ENCODE assay signal across 27 cellular contexts in the genomic region with DNA sequence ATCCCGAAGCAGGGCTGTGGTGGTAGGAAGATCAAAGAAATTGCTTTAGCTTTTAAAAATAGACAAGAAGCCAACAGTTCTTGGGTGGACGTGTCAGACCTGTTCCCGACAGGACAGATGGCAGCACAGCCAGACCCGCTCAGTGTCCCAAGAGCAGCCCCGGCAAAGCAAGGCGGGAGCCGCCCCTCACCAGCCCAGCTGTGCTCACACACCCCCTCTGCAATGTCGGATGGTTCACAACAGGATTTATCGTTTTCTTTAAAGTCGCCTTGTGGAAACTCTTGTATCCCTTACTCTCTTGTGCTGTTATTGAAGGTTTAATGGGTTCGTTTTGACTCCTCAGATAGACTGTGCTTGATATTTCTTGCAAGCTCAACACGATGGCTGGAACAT.
DNase-seq lines count a peak whose midpoint lies in the region; ATAC-seq and TF ChIP-seq lines count a peak whose summit lies in the region.
"Had no signal": no experiment of that assay in that cellular context is flagged by ENCODE, and none has a peak within 500 bp of the region (broad histone marks: within the 10 kb centered on the region; RNA-seq: fewer than 3 reads in every experiment).

No MANE protein-coding gene starts in this region.

- H3K27ac ChIP-seq in SJCRH30 (peak overlapping the region; percentile 31), fibroblast of lung (ENCODE audit: insufficient read depth, low read length) (no peak overlapping the region), neural progenitor cell (no peak overlapping the region), suprapubic skin (peak overlapping the region; percentile 30), PC-9 (no peak overlapping the region)
- H3K27ac ChIP-seq: BLaER1, tibial nerve had no signal

- TF ChIP-seq CTCF in fibroblast of lung (conservative IDR thresholded peaks at IDR 0.05 in 1 of 2, IDR thresholded peaks at IDR 0.05 in 1 of 2; ENCODE audit: low read depth in 1 of 2, low read length in 2 of 2) (no peak), neural progenitor cell (IDR thresholded peaks at IDR 0.05) (no peak), suprapubic skin (IDR thresholded peaks at IDR 0.05) (no peak), PC-9 (conservative IDR thresholded peaks at IDR 0.05) (no peak), GM13976 (IDR thresholded peaks at IDR 0.05; ENCODE audit: borderline replicate concordance, control extremely low read depth, extremely low read depth, insufficient read depth, missing control alignments) (no peak)

- no peaks in the 10 kb centered on the region for H3K9me3 Mint-ChIP-seq in neural progenitor cell
- H3K9me3 Mint-ChIP-seq: effector memory CD8-positive, alpha-beta T cell; natural killer cell treated with Interleukin-12 subunit alpha and Interleukin-12 subunit beta and Interleukin-15 and Interleukin-18, amount 100 ng/mL, for 72 hours had no signal

- H2AFZ ChIP-seq in fibroblast of lung (ENCODE audit: low read length) (peak overlapping the region; percentile 58), neural progenitor cell (replicated peaks) (peak overlapping the region; percentile 90), PC-9 (no peak overlapping the region)

- CTCF ChIA-PET in PC-9 (lab: Charles Lee), result no interaction called here

- peak overlapping the region; percentile 37 for H3K4me3 ChIP-seq in SJCRH30
- no peak overlapping the region for H3K4me3 ChIP-seq in fibroblast of lung (replicated peaks in 1 of 4; ENCODE audit: control extremely low read depth in 1 of 4, insufficient read depth in 1 of 4, low read depth in 3 of 4, low read length in 4 of 4)
- no peak overlapping the region for H3K4me3 ChIP-seq in neural progenitor cell
- no peak overlapping the region for H3K4me3 ChIP-seq in suprapubic skin
- H3K4me3 ChIP-seq in PC-9, result no peak overlapping the region
- H3K4me3 ChIP-seq: BLaER1, tibial nerve had no signal

- H3K4me2 ChIP-seq in fibroblast of lung (ENCODE audit: extremely low read depth, insufficient read depth, low read length), result peak overlapping the region; percentile 66
- H3K4me2 ChIP-seq in neural progenitor cell, result no peak overlapping the region
- H3K4me2 ChIP-seq in PC-9, result no peak overlapping the region
- H3K4me2 ChIP-seq: BLaER1 had no signal

- no peaks in the 10 kb centered on the region for H3K36me3 Mint-ChIP-seq in neural progenitor cell
- H3K36me3 Mint-ChIP-seq: natural killer cell treated with Interleukin-12 subunit alpha and Interleukin-12 subunit beta and Interleukin-15 and Interleukin-18, amount 100 ng/mL, for 72 hours had no signal

- POLR2A ChIA-PET in PC-9 (lab: Charles Lee; ENCODE audit: unreplicated experiment), result no interaction called here

- ATAC-seq in GM18907 (IDR thresholded peaks at IDR 0.05; ENCODE audit: unreplicated experiment), result no peak
- ATAC-seq: effector memory CD8-positive, alpha-beta T cell; left colon; stimulated activated naive CD8-positive, alpha-beta T cell treated with anti-CD3 and anti-CD28 coated beads, Interleukin-15, Interleukin-2, amounts not matched to agents 100 U/mL and 50 U/mL, for 24 hours had no signal

- WGBS in suprapubic skin, result 55% methylated on average over 12 of the region's 12 CpGs

- no peaks in the 10 kb centered on the region for H3K9me2 ChIP-seq in PC-9 (ENCODE audit: insufficient read depth)

- no peaks in the 10 kb centered on the region for H3F3A ChIP-seq in neural progenitor cell (ENCODE audit: low read depth)
- no peaks in the 10 kb centered on the region for H3F3A ChIP-seq in PC-9 (ENCODE audit: insufficient read depth, low read depth)

- no peaks in the 10 kb centered on the region for H3K27me3 ChIP-seq in SJCRH30
- no peaks in the 10 kb centered on the region for H3K27me3 ChIP-seq in fibroblast of lung (ENCODE audit: control insufficient read depth, insufficient read depth, low read length)
- H3K27me3 ChIP-seq in neural progenitor cell, result no peaks in the 10 kb centered on the region
- no peaks in the 10 kb centered on the region for H3K27me3 ChIP-seq in suprapubic skin
- peaks cover 65% of the 10 kb centered on the region for H3K27me3 ChIP-seq in PC-9 (ENCODE audit: insufficient read depth, low read depth)
- H3K27me3 ChIP-seq: BLaER1, tibial nerve had no signal

- DNase-seq in SJCRH30 (peak; percentile 41 to 43), fibroblast of lung (ENCODE audit: low read depth in 2 of 2) (no peak), neural progenitor cell (ENCODE audit: low spot score) (no peak), suprapubic skin (ENCODE audit: low spot score in 2 of 2) (no peak), PC-9 (no peak), DMS153 (lab: John Stamatoyannopoulos, UW) (no peak), GM13976 (ENCODE audit: low spot score) (no peak)
- DNase-seq: activated CD4-positive, alpha-beta T cell treated with anti-CD3 and anti-CD28 coated beads, Interleukin-2, amount 50 U/mL, for 4 hours; activated CD4-positive, CD25-positive, alpha-beta regulatory T cell; activated naive CD4-positive, alpha-beta T cell treated with anti-CD3 and anti-CD28 coated beads, Interleukin-2, amount 50 U/mL, for 16 hours; COR-L47; DMS79; effector memory CD8-positive, alpha-beta T cell; erythroblast; GDM1; hippocampal formation; KG1; left colon; mesendoderm; MM.1S; NCI-H2029; NCI-H524 treated with DMSO at 0.1 percent for 48 hours; stimulated activated naive CD8-positive, alpha-beta T cell treated with anti-CD3 and anti-CD28 coated beads, Interleukin-15, Interleukin-2, amounts not matched to agents 100 U/mL and 50 U/mL, for 24 hours had no signal

- H3K27ac Mint-ChIP-seq in neural progenitor cell, result no peak overlapping the region
- H3K27ac Mint-ChIP-seq: effector memory CD8-positive, alpha-beta T cell; natural killer cell treated with Interleukin-12 subunit alpha and Interleukin-12 subunit beta and Interleukin-15 and Interleukin-18, amount 100 ng/mL, for 72 hours had no signal

- TF ChIP-seq POLR2A in suprapubic skin (IDR thresholded peaks at IDR 0.05), result no peak

- no peak overlapping the region for H3K4me3 Mint-ChIP-seq in neural progenitor cell
- H3K4me3 Mint-ChIP-seq: effector memory CD8-positive, alpha-beta T cell; natural killer cell treated with Interleukin-12 subunit alpha and Interleukin-12 subunit beta and Interleukin-15 and Interleukin-18, amount 100 ng/mL, for 72 hours had no signal

- H3K9ac ChIP-seq in fibroblast of lung (ENCODE audit: insufficient read depth, low read length) (no peak overlapping the region), neural progenitor cell (no peak overlapping the region)
- H3K9ac ChIP-seq: BLaER1 had no signal

- H3K27me3 Mint-ChIP-seq in neural progenitor cell (ENCODE audit: insufficient read depth, low read depth), result no peaks in the 10 kb centered on the region

- no peaks in the 10 kb centered on the region for H4K20me1 ChIP-seq in fibroblast of lung (ENCODE audit: control insufficient read depth, extremely low read depth, insufficient read depth, low read length)
- H4K20me1 ChIP-seq in neural progenitor cell (ENCODE audit: low read depth), result no peaks in the 10 kb centered on the region
- H4K20me1 ChIP-seq in PC-9 (ENCODE audit: insufficient read depth), result no peaks in the 10 kb centered on the region
- H4K20me1 ChIP-seq: BLaER1 had no signal

- H3K36me3 ChIP-seq in SJCRH30 (no peaks in the 10 kb centered on the region), fibroblast of lung (ENCODE audit: control insufficient read depth, insufficient read depth, low read length) (no peaks in the 10 kb centered on the region), neural progenitor cell (no peaks in the 10 kb centered on the region), suprapubic skin (no peaks in the 10 kb centered on the region), PC-9 (ENCODE audit: low read depth) (no peaks in the 10 kb centered on the region)
- H3K36me3 ChIP-seq: BLaER1, tibial nerve had no signal

- in situ Hi-C loops in GM13976 (cut with MboI; ENCODE audit: low sequenced_read_pairs, unreplicated experiment), result no loop called here

- no peaks in the 10 kb centered on the region for H3K4me1 Mint-ChIP-seq in neural progenitor cell

- intact Hi-C loops in PC-9 (cut with micrococcal nuclease; ENCODE audit: unreplicated experiment), result no loop called here

- H3K79me2 ChIP-seq in fibroblast of lung (ENCODE audit: control insufficient read depth, insufficient read depth, low read length) (no peaks in the 10 kb centered on the region), neural progenitor cell (ENCODE audit: low read depth) (no peaks in the 10 kb centered on the region), PC-9 (ENCODE audit: low read depth) (no peaks in the 10 kb centered on the region)

- H3K9me3 ChIP-seq in SJCRH30 (replicated peaks), result no peaks in the 10 kb centered on the region
- H3K9me3 ChIP-seq in fibroblast of lung (ENCODE audit: control insufficient read depth, insufficient read depth, low read depth, low read length), result no peaks in the 10 kb centered on the region
- no peaks in the 10 kb centered on the region for H3K9me3 ChIP-seq in neural progenitor cell (ENCODE audit: low read depth)
- no peaks in the 10 kb centered on the region for H3K9me3 ChIP-seq in suprapubic skin
- H3K9me3 ChIP-seq in PC-9 (ENCODE audit: insufficient read depth, low read depth), result no peaks in the 10 kb centered on the region
- H3K9me3 ChIP-seq: BLaER1, tibial nerve had no signal

- no peak for TF ChIP-seq EP300 in suprapubic skin (IDR thresholded peaks at IDR 0.05)

- BruUV-seq in PC-9 (replicated peaks; lab: Mats Ljungman, UMichigan), result no TSS peak

- H3K4me1 ChIP-seq in SJCRH30 (peaks cover 26% of the 10 kb centered on the region), fibroblast of lung (ENCODE audit: control insufficient read depth, extremely low read depth, insufficient read depth, low read length) (no peaks in the 10 kb centered on the region), neural progenitor cell (no peaks in the 10 kb centered on the region), suprapubic skin (peaks cover 13% of the 10 kb centered on the region), PC-9 (replicated peaks; ENCODE audit: insufficient read depth) (no peaks in the 10 kb centered on the region)
- H3K4me1 ChIP-seq: BLaER1 had no signal

Comparison
In these comparisons a context has a peak if more than half of its experiments do, and no peak if none do; other contexts are left out.
1. DNase-seq: peak in SJCRH30 (2 of 2); none in fibroblast of lung (0 of 2), neural progenitor cell (single experiment), suprapubic skin (0 of 2), PC-9 (0 of 2), DMS153 (single experiment) and GM13976 (single experiment).
2. H3K27ac ChIP-seq: peak in SJCRH30 (single experiment) and suprapubic skin (single experiment); none in fibroblast of lung (single experiment), neural progenitor cell (single experiment) and PC-9 (single experiment).